ENCODE assay signal across 10 cellular contexts in the genomic region with DNA sequence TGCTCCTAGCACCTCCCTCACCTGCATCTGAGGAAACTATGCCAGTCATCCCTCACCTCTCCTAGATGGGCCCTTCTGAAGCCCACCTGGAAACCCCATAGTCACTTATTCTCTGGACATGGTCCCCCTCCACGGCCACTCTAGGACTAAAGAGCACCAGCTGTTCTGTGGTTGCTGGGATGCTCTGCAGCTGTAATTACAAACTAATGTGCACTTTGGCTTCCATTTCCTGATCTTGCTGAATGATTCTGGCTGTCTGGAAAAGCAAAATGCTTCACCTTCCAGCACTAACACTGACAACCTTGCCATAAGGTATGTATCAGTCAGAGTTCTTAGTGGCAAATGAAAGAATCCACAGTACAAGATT. TPM values are rescaled to one million over a fixed set of nuclear protein-coding genes. Genes with fewer than 3 reads are reported as not detected.
A peak's percentile ranks its signal among the peaks of the same experiment; 100 is the strongest.
DNase-seq lines count a peak whose midpoint lies in the region; TF ChIP-seq lines count a peak whose summit lies in the region.
"Had no signal": no experiment of that assay in that cellular context is flagged by ENCODE, and none has a peak within 500 bp of the region (broad histone marks: within the 10 kb centered on the region; RNA-seq: fewer than 3 reads in every experiment).

No MANE protein-coding gene starts in this region.

- H3K4me3 Mint-ChIP-seq in endothelial cell (ENCODE audit: unreplicated experiment): no peak overlapping the region
- H3K4me3 Mint-ChIP-seq in activated naive CD4-positive, alpha-beta T cell treated with anti-CD3 and anti-CD28 coated beads for 36 hours: no peak overlapping the region
- H3K4me3 Mint-ChIP-seq: activated T-helper 1 cell treated with anti-CD3 and anti-CD28 coated beads, Interleukin-12 subunit alpha, Interleukin-12 subunit beta, Interleukin-2, Interleukin-4 antibody, amounts not matched to agents 30 ng/mL and 10 ng/mL and 1 ng/mL, durations not matched to agents 14 hours and 24 hours and 36 hours had no signal

- no peaks in the 10 kb centered on the region for H3K9me3 ChIP-seq in ovary

- WGBS in ovary, 3 donors: 19 to 36% (median 36%) methylated on average over 1 of the region's 1 CpG

- H3K4me1 Mint-ChIP-seq in endothelial cell (ENCODE audit: unreplicated experiment): peaks cover 69% of the 10 kb centered on the region
- H3K4me1 Mint-ChIP-seq in activated naive CD4-positive, alpha-beta T cell treated with anti-CD3 and anti-CD28 coated beads for 36 hours (ENCODE audit: low read depth): peaks cover 15% of the 10 kb centered on the region

- no peaks in the 10 kb centered on the region for H3K9me3 Mint-ChIP-seq in endothelial cell (ENCODE audit: unreplicated experiment)
- H3K9me3 Mint-ChIP-seq in activated naive CD4-positive, alpha-beta T cell treated with anti-CD3 and anti-CD28 coated beads for 36 hours: no peaks in the 10 kb centered on the region
- H3K9me3 Mint-ChIP-seq: activated T-helper 1 cell treated with anti-CD3 and anti-CD28 coated beads, Interleukin-12 subunit alpha, Interleukin-12 subunit beta, Interleukin-2, Interleukin-4 antibody, amounts not matched to agents 30 ng/mL and 10 ng/mL and 1 ng/mL, durations not matched to agents 14 hours and 24 hours and 36 hours had no signal

- H3K27ac Mint-ChIP-seq in endothelial cell (ENCODE audit: unreplicated experiment): no peak overlapping the region
- no peak overlapping the region for H3K27ac Mint-ChIP-seq in activated naive CD4-positive, alpha-beta T cell treated with anti-CD3 and anti-CD28 coated beads for 36 hours
- H3K27ac Mint-ChIP-seq: activated T-helper 1 cell treated with anti-CD3 and anti-CD28 coated beads, Interleukin-12 subunit alpha, Interleukin-12 subunit beta, Interleukin-2, Interleukin-4 antibody, amounts not matched to agents 30 ng/mL and 10 ng/mL and 1 ng/mL, durations not matched to agents 14 hours and 24 hours and 36 hours had no signal

- CTCF ChIA-PET in activated naive CD4-positive, alpha-beta T cell treated with anti-CD3 and anti-CD28 coated beads for 36 hours (lab: Charles Lee): interaction anchor here (1.2 kb wide), 1 partner anchor 195 kb away, joined by 8 read pairs; no protein-coding TSS in a partner anchor

- no peak for TF ChIP-seq CTCF in fibroblast of villous mesenchyme (IDR thresholded peaks at IDR 0.05; ENCODE audit: insufficient read depth, low read depth, low read length)
- no peak for TF ChIP-seq CTCF in ovary (IDR thresholded peaks at IDR 0.05)
- TF ChIP-seq CTCF in endothelial cell (IDR thresholded peaks at IDR 0.05; ENCODE audit: unreplicated experiment): no peak

- no peak for TF ChIP-seq POLR2A in ovary (IDR thresholded peaks at IDR 0.05)

- H3K4me1 ChIP-seq in ovary (ENCODE audit: insufficient read depth): peaks cover 2% of the 10 kb centered on the region

- no peaks in the 10 kb centered on the region for H3K36me3 ChIP-seq in ovary

- H3K4me3 ChIP-seq in fibroblast of villous mesenchyme (ENCODE audit: low read depth, low read length) (no peak overlapping the region), ovary (no peak overlapping the region)

- H3K27me3 ChIP-seq in ovary: no peaks in the 10 kb centered on the region

- H3K27me3 Mint-ChIP-seq in endothelial cell (ENCODE audit: unreplicated experiment): peaks cover 11% of the 10 kb centered on the region
- no peaks in the 10 kb centered on the region for H3K27me3 Mint-ChIP-seq in activated naive CD4-positive, alpha-beta T cell treated with anti-CD3 and anti-CD28 coated beads for 36 hours (ENCODE audit: low read depth)

- no peak for TF ChIP-seq EP300 in ovary (IDR thresholded peaks at IDR 0.05)

- DNase-seq in A172 (ENCODE audit: low spot score) (peak; percentile 29), RPMI7951 (ENCODE audit: low read depth) (peak; percentile 68), fibroblast of villous mesenchyme (ENCODE audit: low read depth) (peak; percentile 58), ovary (no peak), RKO (ENCODE audit: low spot score) (no peak), endothelial cell (ENCODE audit: low spot score) (no peak), NCI-H748 treated with DMSO at 0.1 percent for 48 hours (lab: John Stamatoyannopoulos, UW) (no peak)
- DNase-seq in activated naive CD4-positive, alpha-beta T cell treated with anti-CD3 and anti-CD28 coated beads for 36 hours: no peak
- DNase-seq: T-helper 9 cell had no signal

- H3K27ac ChIP-seq in ovary: peak overlapping the region; percentile 41 to 70

- intact Hi-C loops in ovary (cut with DNase I): loop anchor here in 1 of 4 donors (10.0 kb wide), 1 partner anchor 277 kb away; the partner anchor contains the start of gene STUM
- intact Hi-C loops in activated naive CD4-positive, alpha-beta T cell treated with anti-CD3 and anti-CD28 coated beads for 36 hours (cut with micrococcal nuclease): no loop called here

- peaks cover 4% of the 10 kb centered on the region for H3K36me3 Mint-ChIP-seq in endothelial cell (ENCODE audit: low read depth, unreplicated experiment)
- no peaks in the 10 kb centered on the region for H3K36me3 Mint-ChIP-seq in activated naive CD4-positive, alpha-beta T cell treated with anti-CD3 and anti-CD28 coated beads for 36 hours (ENCODE audit: low read depth)

RNA-seq across cellular contexts. Expression of gene PSEN2, which starts 48.7 kb away (rescaled TPM):
- total RNA-seq in A172 (2014; rRNA removed; shearing (Covaris generic)): 45.7 and 46.0 TPM in 2 replicates
- 13.3 and 13.8 TPM in 2 replicates for total RNA-seq in RPMI7951 (2014; rRNA removed; shearing (Covaris generic))
- 16.0 and 20.6 TPM in 2 replicates for total RNA-seq in fibroblast of villous mesenchyme
- 10 to 100 TPM; 19.4 to 37.0 (median 27.1) TPM for total RNA-seq in ovary
- 10 to 100 TPM; 17.8 to 20.1 TPM for polyA plus RNA-seq in ovary
- total RNA-seq in endothelial cell (ENCODE audit: unreplicated experiment): 19.8 TPM
- total RNA-seq in activated naive CD4-positive, alpha-beta T cell treated with anti-CD3 and anti-CD28 coated beads for 36 hours: under 1 TPM; 0.64 to 0.69 TPM

Comparison
In these comparisons a context has a peak if more than half of its experiments do, and no peak if none do; other contexts are left out.
1. DNase-seq: peak in A172 (single experiment), RPMI7951 (single experiment) and fibroblast of villous mesenchyme (single experiment); none in ovary (0 of 5), RKO (single experiment), endothelial cell (single experiment), activated naive CD4-positive, alpha-beta T cell treated with anti-CD3 and anti-CD28 coated beads for 36 hours (single experiment) and NCI-H748 treated with DMSO at 0.1 percent for 48 hours (single experiment).